In the genomic region with DNA sequence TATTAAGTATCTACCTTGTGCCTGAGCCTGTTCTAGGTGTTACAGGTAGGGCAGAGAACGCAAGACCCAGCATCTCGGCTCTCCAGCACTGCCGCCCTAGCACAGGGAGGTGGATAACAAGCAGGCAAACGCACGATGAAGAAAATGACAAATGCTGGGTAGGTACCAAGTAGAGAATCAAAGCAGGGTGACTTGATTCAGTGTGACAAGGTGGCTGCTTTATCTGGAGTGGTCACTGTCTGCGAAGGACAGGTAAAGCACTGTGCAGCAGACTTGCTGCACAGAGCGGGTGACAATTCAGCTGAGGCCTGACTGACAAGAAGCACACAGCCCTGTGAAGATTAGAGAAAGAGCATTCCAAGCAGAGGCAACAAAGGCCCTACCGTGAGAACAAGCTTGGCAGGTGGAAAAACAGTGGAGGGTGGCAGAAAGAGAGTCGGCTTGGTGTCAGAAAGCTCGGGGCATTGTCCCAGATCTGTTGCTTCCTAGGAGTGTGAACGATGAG, we compare ENCODE assay signal across 17 cellular contexts. TPM values are rescaled to one million over a fixed set of nuclear protein-coding genes. Genes with fewer than 3 reads are reported as not detected.
DNase-seq lines count a peak whose midpoint lies in the region; FAIRE-seq and TF ChIP-seq lines count a peak whose summit lies in the region.
"Had no signal": no experiment of that assay in that cellular context is flagged by ENCODE, and none has a peak within 500 bp of the region (broad histone marks: within the 10 kb centered on the region; RNA-seq: fewer than 3 reads in every experiment).

No MANE protein-coding gene starts in this region.

- H3K4me3 ChIP-seq in mucosa of rectum (ENCODE audit: low read length in 2 of 2), result peak overlapping the region in 1 of 2 donors; percentile 4
- H3K4me3 ChIP-seq: smooth muscle cell had no signal

- H3K27ac Mint-ChIP-seq in activated naive CD4-positive, alpha-beta T cell treated with anti-CD3 and anti-CD28 coated beads for 36 hours, result peak overlapping the region; percentile 95
- H3K27ac Mint-ChIP-seq in CD14-positive monocyte, result peak overlapping the region in 1 of 7 donors; percentile 55
- H3K27ac Mint-ChIP-seq: nephron had no signal

- peak overlapping the region; percentile 44 to 62 for H3K27ac ChIP-seq in mucosa of rectum (ENCODE audit: low read depth in 2 of 2, low read length in 2 of 2)

- peak overlapping the region; percentile 72 for H3K4me3 Mint-ChIP-seq in activated naive CD4-positive, alpha-beta T cell treated with anti-CD3 and anti-CD28 coated beads for 36 hours
- no peak overlapping the region for H3K4me3 Mint-ChIP-seq in CD14-positive monocyte
- H3K4me3 Mint-ChIP-seq: nephron had no signal

- H3K36me3 ChIP-seq in mucosa of rectum (ENCODE audit: control insufficient read depth in 2 of 2, insufficient read depth in 2 of 2, low read length in 2 of 2), result no peaks in the 10 kb centered on the region

- peak; percentile 96 for FAIRE-seq in urothelium cell line (lab: Jason Lieb, UNC)
- FAIRE-seq: GM12891, islet of Langerhans had no signal

- H3K9me3 Mint-ChIP-seq in activated naive CD4-positive, alpha-beta T cell treated with anti-CD3 and anti-CD28 coated beads for 36 hours, result no peaks in the 10 kb centered on the region
- H3K9me3 Mint-ChIP-seq in CD14-positive monocyte, result no peaks in the 10 kb centered on the region
- H3K9me3 Mint-ChIP-seq: nephron had no signal

- no peaks in the 10 kb centered on the region for H3K27me3 ChIP-seq in mucosa of rectum (ENCODE audit: control insufficient read depth in 2 of 2, insufficient read depth in 2 of 2, low read length in 2 of 2)

- H3K27me3 Mint-ChIP-seq in activated naive CD4-positive, alpha-beta T cell treated with anti-CD3 and anti-CD28 coated beads for 36 hours (ENCODE audit: low read depth), result no peaks in the 10 kb centered on the region
- H3K27me3 Mint-ChIP-seq in CD14-positive monocyte (ENCODE audit: low read depth in 3 of 3), result peaks cover 0 to 2% (median 2%) of the 10 kb centered on the region in 3 donors

- H3K9me3 ChIP-seq in mucosa of rectum (ENCODE audit: control insufficient read depth in 2 of 2, low read length in 2 of 2), result no peaks in the 10 kb centered on the region

- H3K4me1 ChIP-seq in mucosa of rectum (ENCODE audit: control insufficient read depth in 2 of 2, insufficient read depth in 2 of 2, low read length in 2 of 2), result no peaks in the 10 kb centered on the region

- no peak for TF ChIP-seq CTCF in CD14-positive monocyte (IDR thresholded peaks at IDR 0.05)

- H3K4me1 Mint-ChIP-seq in activated naive CD4-positive, alpha-beta T cell treated with anti-CD3 and anti-CD28 coated beads for 36 hours (ENCODE audit: low read depth), result peaks cover 85% of the 10 kb centered on the region
- H3K4me1 Mint-ChIP-seq in CD14-positive monocyte, result peaks cover 19% of the 10 kb centered on the region
- H3K4me1 Mint-ChIP-seq: nephron had no signal

- intact Hi-C loops in activated naive CD4-positive, alpha-beta T cell treated with anti-CD3 and anti-CD28 coated beads for 36 hours (cut with micrococcal nuclease), result loop anchor here (1.0 kb wide), 1 partner anchor 8 kb away; no protein-coding TSS in a partner anchor
- intact Hi-C loops in CD14-positive monocyte (cut with micrococcal nuclease), result no loop called here

- H3K36me3 Mint-ChIP-seq in activated naive CD4-positive, alpha-beta T cell treated with anti-CD3 and anti-CD28 coated beads for 36 hours (ENCODE audit: low read depth), result peaks cover 41% of the 10 kb centered on the region
- H3K36me3 Mint-ChIP-seq in CD14-positive monocyte, result peaks cover 0 to 3% of the 10 kb centered on the region in 2 donors

- DNase-seq in stimulated activated CD4-positive, alpha-beta T cell treated with anti-CD3 and anti-CD28 coated beads, Interleukin-4, amount 100 ng/mL, for 1 hour, result peak; percentile 21
- no peak for DNase-seq in stimulated activated CD4-positive, alpha-beta T cell treated with anti-CD3 and anti-CD28 coated beads, Interleukin-1b, Interleukin-23, amount 100 ng/mL, for 48 hours
- peak; percentile 51 for DNase-seq in activated naive CD4-positive, alpha-beta T cell treated with anti-CD3 and anti-CD28 coated beads for 36 hours
- DNase-seq in urothelium cell line (ENCODE audit: low spot score) (no peak), hippocampal formation (lab: John Stamatoyannopoulos, UW) (no peak), CD14-positive monocyte (ENCODE audit: low spot score) (no peak), H4 (ENCODE audit: low spot score) (no peak)
- DNase-seq: cortex of kidney, DMS79 treated with DMSO at 0.1 percent for 48 hours, NCI-H2171 had no signal

- no peak overlapping the region for H3K9ac ChIP-seq in mucosa of rectum (ENCODE audit: low read depth in 1 of 2, low read length in 2 of 2)

- CTCF ChIA-PET in activated naive CD4-positive, alpha-beta T cell treated with anti-CD3 and anti-CD28 coated beads for 36 hours (lab: Charles Lee), result interaction anchor here (0.8 to 2.4 kb wide), 7 partner anchors 10 to 55 kb away, joined by 3 to 14 read pairs (median 4); no protein-coding TSS in a partner anchor

RNA-seq across cellular contexts. Expression of a gene that starts 12.9 kb away (rescaled TPM):
- 100 to 1,000 TPM; 149 to 158 TPM for total RNA-seq in activated naive CD4-positive, alpha-beta T cell treated with anti-CD3 and anti-CD28 coated beads for 36 hours
- polyA plus RNA-seq in CD14-positive monocyte, result 1 to 10 TPM; 3.6 to 5.4 TPM
- total RNA-seq in H4 (2014; rRNA removed; shearing (Covaris generic)), result 5.0 and 5.3 TPM in 2 replicates

RNA-seq across cellular contexts. Expression of a gene that starts 53.1 kb away (rescaled TPM):
- total RNA-seq in activated naive CD4-positive, alpha-beta T cell treated with anti-CD3 and anti-CD28 coated beads for 36 hours, result 1 to 10 TPM; 2.8 to 3.0 TPM
- polyA plus RNA-seq in CD14-positive monocyte, result not detected
- total RNA-seq in H4 (2014; rRNA removed; shearing (Covaris generic)), result not detected in 2 replicates
- total RNA-seq: fibroblast of villous mesenchyme, M059J had no signal

Comparison
In these comparisons a context has a peak if more than half of its experiments do, and no peak if none do; other contexts are left out.
1. DNase-seq: peak in stimulated activated CD4-positive, alpha-beta T cell treated with anti-CD3 and anti-CD28 coated beads, Interleukin-4, amount 100 ng/mL, for 1 hour (single experiment) and activated naive CD4-positive, alpha-beta T cell treated with anti-CD3 and anti-CD28 coated beads for 36 hours (single experiment); none in stimulated activated CD4-positive, alpha-beta T cell treated with anti-CD3 and anti-CD28 coated beads, Interleukin-1b, Interleukin-23, amount 100 ng/mL, for 48 hours (single experiment), urothelium cell line (single experiment), hippocampal formation (0 of 2), CD14-positive monocyte (single experiment) and H4 (single experiment).
2. RNA of a gene that starts 12.9 kb away (total RNA-seq): 149 to 158 TPM in activated naive CD4-positive, alpha-beta T cell treated with anti-CD3 and anti-CD28 coated beads for 36 hours; 5.0 to 5.3 TPM in H4; every median in the first group is over 10 times any median in the second.